In genomic region chr12:79933043-79933442, GRCh38 we compare ENCODE assay signal across 9 cellular contexts. TPM values are rescaled to one million over a fixed set of nuclear protein-coding genes. Genes with fewer than 3 reads are reported as not detected.
DNase-seq lines count a peak whose midpoint lies in the region; TF ChIP-seq lines count a peak whose summit lies in the region.
"Had no signal": no experiment of that assay in that cellular context is flagged by ENCODE, and none has a peak within 500 bp of the region (broad histone marks: within the 10 kb centered on the region; RNA-seq: fewer than 3 reads in every experiment).

No MANE protein-coding gene starts in this region.

- no peaks in the 10 kb centered on the region for H3K9me3 ChIP-seq in SJCRH30 (replicated peaks)
- H3K9me3 ChIP-seq in fibroblast of lung (ENCODE audit: control insufficient read depth, insufficient read depth, low read depth, low read length): no peaks in the 10 kb centered on the region

- H3K4me1 ChIP-seq in SJCRH30: peaks cover 7% of the 10 kb centered on the region; the same call in 1 of the 2 replicates
- H3K4me1 ChIP-seq in fibroblast of lung (ENCODE audit: control insufficient read depth, extremely low read depth, insufficient read depth, low read length): no peaks in the 10 kb centered on the region
- H3K4me1 ChIP-seq in rectal smooth muscle tissue (ENCODE audit: control insufficient read depth, insufficient read depth, low read length): peaks cover 6% of the 10 kb centered on the region

- no peak overlapping the region for H2AFZ ChIP-seq in fibroblast of lung (ENCODE audit: low read length)

- H3K9ac ChIP-seq in fibroblast of lung (ENCODE audit: insufficient read depth, low read length): peak overlapping the region; percentile 98
- H3K9ac ChIP-seq in rectal smooth muscle tissue (ENCODE audit: low read length): no peak overlapping the region

- DNase-seq in SJCRH30: no peak
- DNase-seq in fibroblast of lung (ENCODE audit: low read depth in 2 of 2): no peak
- DNase-seq in stimulated activated CD4-positive, alpha-beta T cell treated with anti-CD3 and anti-CD28 coated beads, Interleukin-12 subunit alpha, Interleukin-12 subunit beta, amount 100 ng/mL, for 4 hours: no peak
- DNase-seq in DMS79 treated with DMSO at 0.1 percent for 48 hours (lab: John Stamatoyannopoulos, UW): no peak
- DNase-seq in medulla oblongata (ENCODE audit: extremely low spot score): no peak
- DNase-seq in DMS153 (lab: John Stamatoyannopoulos, UW): no peak
- DNase-seq: NCI-H526 treated with DMSO at 0.1 percent for 48 hours had no signal

- H4K20me1 ChIP-seq in fibroblast of lung (ENCODE audit: control insufficient read depth, extremely low read depth, insufficient read depth, low read length): no peaks in the 10 kb centered on the region

- H3K36me3 ChIP-seq in SJCRH30 (0 out of 2 replicates have a peak, but pooled peaks cover 4% of the 10 kb centered on the region), fibroblast of lung (ENCODE audit: control insufficient read depth, insufficient read depth, low read length) (peaks cover 2% of the 10 kb centered on the region), rectal smooth muscle tissue (ENCODE audit: control insufficient read depth, insufficient read depth, low read length) (no peaks in the 10 kb centered on the region)

- no peaks in the 10 kb centered on the region for H3K27me3 ChIP-seq in SJCRH30
- H3K27me3 ChIP-seq in fibroblast of lung (ENCODE audit: control insufficient read depth, insufficient read depth, low read length): no peaks in the 10 kb centered on the region
- H3K27me3 ChIP-seq in rectal smooth muscle tissue (ENCODE audit: control insufficient read depth, insufficient read depth, low read length): no peaks in the 10 kb centered on the region

- TF ChIP-seq CTCF in fibroblast of lung (conservative IDR thresholded peaks at IDR 0.05 in 1 of 2, IDR thresholded peaks at IDR 0.05 in 1 of 2; ENCODE audit: low read depth in 1 of 2, low read length in 2 of 2): no peak

- H3K4me2 ChIP-seq in fibroblast of lung (ENCODE audit: extremely low read depth, insufficient read depth, low read length): peak overlapping the region; percentile 90

- H3K27ac ChIP-seq in SJCRH30 (peak overlapping the region; percentile 95), fibroblast of lung (ENCODE audit: insufficient read depth, low read length) (peak overlapping the region; percentile 97), rectal smooth muscle tissue (ENCODE audit: low read depth, low read length) (peak overlapping the region; percentile 99)

- H3K4me3 ChIP-seq in GM08714 (ENCODE audit: low read length): peak overlapping the region; percentile 76; the same call in 1 of the 2 replicates
- H3K4me3 ChIP-seq in SJCRH30: peak overlapping the region; percentile 95
- H3K4me3 ChIP-seq in fibroblast of lung (replicated peaks in 1 of 4; ENCODE audit: control extremely low read depth in 1 of 4, insufficient read depth in 1 of 4, low read depth in 3 of 4, low read length in 4 of 4): peak overlapping the region; percentile 94 to 97 (median 96)
- H3K4me3 ChIP-seq in rectal smooth muscle tissue (ENCODE audit: low read length): peak overlapping the region; percentile 99

- peaks cover 85% of the 10 kb centered on the region for H3K79me2 ChIP-seq in fibroblast of lung (ENCODE audit: control insufficient read depth, insufficient read depth, low read length)

RNA-seq across cellular contexts. Expression of gene PPP1R12A, which starts 1.9 kb away (rescaled TPM):
- total RNA-seq in SJCRH30 (2014; rRNA removed; shearing (Covaris generic)): 77.5 and 98.3 TPM in 2 replicates
- total RNA-seq in fibroblast of lung: 120 and 139 TPM in 2 replicates
- 76.4 and 94.9 TPM in 2 replicates for polyA plus RNA-seq in fibroblast of lung
- polyA plus RNA-seq in fibroblast of lung (2012): 47.8 and 62.1 TPM in 2 replicates
- polyA minus RNA-seq in fibroblast of lung (ENCODE audit: low replicate concordance): 15.7 and 24.4 TPM in 2 replicates
